In the genomic region with DNA sequence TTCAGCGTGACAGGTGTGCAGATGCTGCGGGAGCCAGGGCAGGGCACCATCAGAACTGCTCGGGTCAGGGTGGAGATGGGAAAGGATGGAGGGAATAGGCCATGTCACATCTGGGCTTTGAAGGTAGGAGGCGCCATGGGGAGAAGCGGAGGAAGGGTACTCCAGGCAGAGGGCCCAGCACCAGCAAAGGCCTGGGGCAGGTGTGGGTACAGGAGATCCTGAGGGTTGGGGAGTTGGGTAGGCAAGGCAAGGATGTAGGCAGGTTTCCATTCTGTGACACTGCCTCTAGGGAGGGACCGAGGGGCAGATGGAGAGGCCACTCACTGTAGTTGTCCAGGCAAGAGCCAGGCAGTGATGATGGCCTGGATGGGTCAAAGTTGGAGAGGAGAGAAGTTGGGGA, we compare ENCODE assay signal across 23 cellular contexts. TPM values are rescaled to one million over a fixed set of nuclear protein-coding genes. Genes with fewer than 3 reads are reported as not detected.
"Had no signal": no experiment of that assay in that cellular context is flagged by ENCODE, and none has a peak within 500 bp of the region (broad histone marks: within the 10 kb centered on the region; RNA-seq: fewer than 3 reads in every experiment).

No MANE protein-coding gene starts in this region.

- H3K4me3 ChIP-seq: gastroesophageal sphincter, heart left ventricle, lower lobe of right lung, mucosa of descending colon, ovary, psoas muscle, right atrium auricular region, tibial artery had no signal

- H3K36me3 ChIP-seq: gastroesophageal sphincter, heart left ventricle, lower lobe of right lung, ovary, right atrium auricular region, tibial artery had no signal

- DNase-seq: activated CD4-positive, alpha-beta memory T cell treated with anti-CD3 and anti-CD28 coated beads for 36 hours; activated CD4-positive, alpha-beta T cell treated with anti-CD3 and anti-CD28 coated beads for 4 hours; activated CD4-positive, CD25-positive, alpha-beta regulatory T cell; activated effector memory CD4-positive, alpha-beta T cell treated with Interleukin-2 at 50 U/mL for 16 hours; activated naive CD4-positive, alpha-beta T cell treated with anti-CD3 and anti-CD28 coated beads for 36 hours; activated T-cell treated with anti-CD3 and anti-CD28 coated beads, Interleukin-2, amount 50 U/mL, for 72 hours; amygdala; cortex of kidney; kidney; lower lobe of right lung; mesendoderm; mucosa of descending colon; ovary; psoas muscle; stimulated activated CD4-positive, alpha-beta T cell treated with anti-CD3 and anti-CD28 coated beads, Interleukin-12 subunit alpha, Interleukin-12 subunit beta, amount 100 ng/mL, for 4 hours; stimulated activated naive CD8-positive, alpha-beta T cell treated with anti-CD3 and anti-CD28 coated beads, Interleukin-15, amount 100 ng/mL, for 72 hours; T-helper 17 cell had no signal

- H3K27ac ChIP-seq: epithelial cell of prostate, gastroesophageal sphincter, heart left ventricle, lower lobe of right lung, ovary, psoas muscle, right atrium auricular region, tibial artery had no signal

- H3K9me3 Mint-ChIP-seq: activated CD4-positive, alpha-beta memory T cell treated with anti-CD3 and anti-CD28 coated beads for 36 hours; activated naive CD4-positive, alpha-beta T cell treated with anti-CD3 and anti-CD28 coated beads for 36 hours; activated T-cell treated with anti-CD3 and anti-CD28 coated beads, Interleukin-2, amount 50 U/mL, for 72 hours; stimulated activated effector memory CD8-positive, alpha-beta T cell treated with anti-CD3 and anti-CD28 coated beads, Interleukin-12 subunit alpha, Interleukin-12 subunit beta, amount 100 ng/mL, for 72 hours; stimulated activated naive CD8-positive, alpha-beta T cell treated with anti-CD3 and anti-CD28 coated beads, Interleukin-15, amount 100 ng/mL, for 72 hours had no signal

- H3K27me3 ChIP-seq: gastroesophageal sphincter, heart left ventricle, ovary, right atrium auricular region, tibial artery had no signal

- H3K36me3 Mint-ChIP-seq: activated CD4-positive, alpha-beta memory T cell treated with anti-CD3 and anti-CD28 coated beads for 36 hours; stimulated activated effector memory CD8-positive, alpha-beta T cell treated with anti-CD3 and anti-CD28 coated beads, Interleukin-12 subunit alpha, Interleukin-12 subunit beta, amount 100 ng/mL, for 72 hours had no signal

- H3K4me1 ChIP-seq: heart left ventricle, psoas muscle, right atrium auricular region, tibial artery had no signal

- H3K27ac Mint-ChIP-seq: activated CD4-positive, alpha-beta memory T cell treated with anti-CD3 and anti-CD28 coated beads for 36 hours; activated naive CD4-positive, alpha-beta T cell treated with anti-CD3 and anti-CD28 coated beads for 36 hours; activated T-cell treated with anti-CD3 and anti-CD28 coated beads, Interleukin-2, amount 50 U/mL, for 72 hours; stimulated activated effector memory CD8-positive, alpha-beta T cell treated with anti-CD3 and anti-CD28 coated beads, Interleukin-12 subunit alpha, Interleukin-12 subunit beta, amount 100 ng/mL, for 72 hours; T-helper 17 cell had no signal

- H3K4me1 Mint-ChIP-seq: stimulated activated effector memory CD8-positive, alpha-beta T cell treated with anti-CD3 and anti-CD28 coated beads, Interleukin-12 subunit alpha, Interleukin-12 subunit beta, amount 100 ng/mL, for 72 hours; stimulated activated naive CD8-positive, alpha-beta T cell treated with anti-CD3 and anti-CD28 coated beads, Interleukin-15, amount 100 ng/mL, for 72 hours had no signal

- H3K4me3 Mint-ChIP-seq: activated CD4-positive, alpha-beta memory T cell treated with anti-CD3 and anti-CD28 coated beads for 36 hours; activated naive CD4-positive, alpha-beta T cell treated with anti-CD3 and anti-CD28 coated beads for 36 hours; activated T-cell treated with anti-CD3 and anti-CD28 coated beads, Interleukin-2, amount 50 U/mL, for 72 hours; stimulated activated effector memory CD8-positive, alpha-beta T cell treated with anti-CD3 and anti-CD28 coated beads, Interleukin-12 subunit alpha, Interleukin-12 subunit beta, amount 100 ng/mL, for 72 hours; stimulated activated naive CD8-positive, alpha-beta T cell treated with anti-CD3 and anti-CD28 coated beads, Interleukin-15, amount 100 ng/mL, for 72 hours; T-helper 17 cell had no signal

- H3K9me3 ChIP-seq: gastroesophageal sphincter, heart left ventricle, lower lobe of right lung, mucosa of descending colon, ovary, psoas muscle, right atrium auricular region, tibial artery had no signal

- H3K27me3 Mint-ChIP-seq: activated CD4-positive, alpha-beta memory T cell treated with anti-CD3 and anti-CD28 coated beads for 36 hours had no signal

RNA-seq across cellular contexts. Expression of a gene that starts 8.5 kb away (rescaled TPM):
- total RNA-seq: activated CD4-positive, alpha-beta memory T cell treated with anti-CD3 and anti-CD28 coated beads for 36 hours; activated naive CD4-positive, alpha-beta T cell treated with anti-CD3 and anti-CD28 coated beads for 36 hours; T-helper 17 cell had no signal
